ENCODE assay signal across 10 cellular contexts in genomic region chr5:76953551-76954382, GRCh38. TPM values are rescaled to one million over a fixed set of nuclear protein-coding genes. Genes with fewer than 3 reads are reported as not detected.
DNase-seq lines count a peak whose midpoint lies in the region; ATAC-seq, FAIRE-seq and TF ChIP-seq lines count a peak whose summit lies in the region.
"Had no signal": no experiment of that assay in that cellular context is flagged by ENCODE, and none has a peak within 500 bp of the region (broad histone marks: within the 10 kb centered on the region; RNA-seq: fewer than 3 reads in every experiment).

No MANE protein-coding gene starts in this region.

- no peak overlapping the region for H3K9ac ChIP-seq in keratinocyte (ENCODE audit: control insufficient read depth, extremely low read depth, insufficient read depth, low read length)
- H3K9ac ChIP-seq: KMS-11 had no signal

- peak; percentile 39 for ATAC-seq in stimulated activated effector memory CD8-positive, alpha-beta T cell treated with anti-CD3 and anti-CD28 coated beads, Interleukin-12 subunit alpha, Interleukin-12 subunit beta, amount 100 ng/mL, for 72 hours
- ATAC-seq in GM18870 (IDR thresholded peaks at IDR 0.05; ENCODE audit: unreplicated experiment) = no peak
- ATAC-seq in GM21423 (IDR thresholded peaks at IDR 0.05; ENCODE audit: unreplicated experiment) = no peak
- no peak for ATAC-seq in effector memory CD8-positive, alpha-beta T cell (replicated peaks)

- H3K4me1 Mint-ChIP-seq in stimulated activated effector memory CD8-positive, alpha-beta T cell treated with anti-CD3 and anti-CD28 coated beads, Interleukin-12 subunit alpha, Interleukin-12 subunit beta, amount 100 ng/mL, for 72 hours = peaks cover 6% of the 10 kb centered on the region
- H3K4me1 Mint-ChIP-seq in effector memory CD8-positive, alpha-beta T cell (ENCODE audit: low read depth in 2 of 2) = peaks cover 0 to 3% of the 10 kb centered on the region in 2 donors

- H3K9me1 ChIP-seq in keratinocyte (ENCODE audit: control insufficient read depth, extremely low read depth, insufficient read depth, low read length) = no peaks in the 10 kb centered on the region

- no peaks in the 10 kb centered on the region for H3K9me3 ChIP-seq in keratinocyte (ENCODE audit: control insufficient read depth, low read depth, low read length)

- H3K4me1 ChIP-seq in keratinocyte (ENCODE audit: control insufficient read depth, extremely low read depth, insufficient read depth, low read length) = peaks cover 2% of the 10 kb centered on the region

- FAIRE-seq in keratinocyte (lab: Jason Lieb, UNC) = no peak

- peak overlapping the region; percentile 28 for H3K4me3 ChIP-seq in LNCaP clone FGC (ENCODE audit: low read depth, low read length)
- peak overlapping the region; percentile 63 for H3K4me3 ChIP-seq in brain microvascular endothelial cell (ENCODE audit: low read depth, low read length)
- peak overlapping the region in 1 of 3 experiments; percentile 26 for H3K4me3 ChIP-seq in keratinocyte (ENCODE audit: control insufficient read depth in 2 of 3, extremely low read depth in 1 of 3, insufficient read depth in 2 of 3, low read depth in 1 of 3, low read length in 3 of 3)

- H3K79me2 ChIP-seq in keratinocyte (ENCODE audit: control insufficient read depth, insufficient read depth, low read length) = no peaks in the 10 kb centered on the region

- no peak overlapping the region for H3K27ac ChIP-seq in brain microvascular endothelial cell
- H3K27ac ChIP-seq in keratinocyte (ENCODE audit: control insufficient read depth, insufficient read depth, low read length) = no peak overlapping the region
- H3K27ac ChIP-seq: KMS-11 had no signal

- peaks cover 29 to 52% of the 10 kb centered on the region in 2 donors for H3K27me3 Mint-ChIP-seq in effector memory CD8-positive, alpha-beta T cell

- peak overlapping the region; percentile 16 for H3K4me2 ChIP-seq in keratinocyte (ENCODE audit: control insufficient read depth, extremely low read depth, insufficient read depth, low read depth, low read length)
- H3K4me2 ChIP-seq: KMS-11 had no signal

- no peaks in the 10 kb centered on the region for H3K9me3 Mint-ChIP-seq in stimulated activated effector memory CD8-positive, alpha-beta T cell treated with anti-CD3 and anti-CD28 coated beads, Interleukin-12 subunit alpha, Interleukin-12 subunit beta, amount 100 ng/mL, for 72 hours
- no peaks in the 10 kb centered on the region for H3K9me3 Mint-ChIP-seq in effector memory CD8-positive, alpha-beta T cell
- H3K9me3 Mint-ChIP-seq: T-helper 1 cell treated with Interleukin-12 subunit alpha and Interleukin-12 subunit beta and Interleukin-4 antibody, amounts not matched to agents 30 μg/mL and 1 μg/mL, for 36 hours had no signal

- H3K36me3 ChIP-seq in brain microvascular endothelial cell (replicated peaks) (no peaks in the 10 kb centered on the region), keratinocyte (ENCODE audit: control insufficient read depth in 2 of 2, extremely low read depth in 1 of 2, insufficient read depth in 2 of 2, low read length in 2 of 2) (no peaks in the 10 kb centered on the region)

- in situ Hi-C loops in brain microvascular endothelial cell (cut with HindIII; ENCODE audit: low pct_ligation_motif_present, low sequenced_read_pairs) = no loop called here

- H3K4me3 Mint-ChIP-seq in stimulated activated effector memory CD8-positive, alpha-beta T cell treated with anti-CD3 and anti-CD28 coated beads, Interleukin-12 subunit alpha, Interleukin-12 subunit beta, amount 100 ng/mL, for 72 hours = no peak overlapping the region
- H3K4me3 Mint-ChIP-seq in effector memory CD8-positive, alpha-beta T cell = no peak overlapping the region
- H3K4me3 Mint-ChIP-seq: T-helper 1 cell treated with Interleukin-12 subunit alpha and Interleukin-12 subunit beta and Interleukin-4 antibody, amounts not matched to agents 30 μg/mL and 1 μg/mL, for 36 hours had no signal

- H2AFZ ChIP-seq in keratinocyte (ENCODE audit: control insufficient read depth, low read length) = no peak overlapping the region

- TF ChIP-seq CTCF in LNCaP clone FGC (IDR thresholded peaks at IDR 0.05; ENCODE audit: control insufficient read depth, extremely low read depth, insufficient read depth) (no peak), brain microvascular endothelial cell (IDR thresholded peaks at IDR 0.05; ENCODE audit: low read depth, low read length, missing control alignments) (no peak), keratinocyte (optimal IDR thresholded peaks at IDR 0.05 in 1 of 3, IDR thresholded peaks at IDR 0.05 in 1 of 3, conservative IDR thresholded peaks at IDR 0.05 in 1 of 3; ENCODE audit: extremely low read depth in 1 of 3, insufficient read depth in 2 of 3, low read length in 3 of 3) (no peak)

- H4K20me1 ChIP-seq in keratinocyte (ENCODE audit: control insufficient read depth, extremely low read depth, insufficient read depth, low read length) = no peaks in the 10 kb centered on the region

- H3K36me3 Mint-ChIP-seq in stimulated activated effector memory CD8-positive, alpha-beta T cell treated with anti-CD3 and anti-CD28 coated beads, Interleukin-12 subunit alpha, Interleukin-12 subunit beta, amount 100 ng/mL, for 72 hours = no peaks in the 10 kb centered on the region
- H3K36me3 Mint-ChIP-seq in effector memory CD8-positive, alpha-beta T cell (ENCODE audit: insufficient read depth) = no peaks in the 10 kb centered on the region

- H3K27ac Mint-ChIP-seq in stimulated activated effector memory CD8-positive, alpha-beta T cell treated with anti-CD3 and anti-CD28 coated beads, Interleukin-12 subunit alpha, Interleukin-12 subunit beta, amount 100 ng/mL, for 72 hours = no peak overlapping the region
- no peak overlapping the region for H3K27ac Mint-ChIP-seq in effector memory CD8-positive, alpha-beta T cell
- H3K27ac Mint-ChIP-seq: T-helper 1 cell treated with Interleukin-12 subunit alpha and Interleukin-12 subunit beta and Interleukin-4 antibody, amounts not matched to agents 30 μg/mL and 1 μg/mL, for 36 hours had no signal

- H3K27me3 ChIP-seq in brain microvascular endothelial cell (replicated peaks) = no peaks in the 10 kb centered on the region
- H3K27me3 ChIP-seq in keratinocyte (ENCODE audit: control insufficient read depth, extremely low read depth, insufficient read depth, low read length) = peaks cover 40% of the 10 kb centered on the region

- dilution Hi-C loops in keratinocyte (cut with MboI; ENCODE audit: extremely low pct_ligation_motif_present, low sequenced_read_pairs) = no loop called here

- DNase-seq in LNCaP clone FGC (ENCODE audit: low read depth) (no peak), brain microvascular endothelial cell (no peak), keratinocyte (ENCODE audit: low read depth, low spot score) (no peak), AG08395 (ENCODE audit: low spot score) (no peak)
- no peak for DNase-seq in stimulated activated effector memory CD8-positive, alpha-beta T cell treated with anti-CD3 and anti-CD28 coated beads, Interleukin-12 subunit alpha, Interleukin-12 subunit beta, amount 100 ng/mL, for 72 hours (ENCODE audit: low spot score in 2 of 2)
- DNase-seq in effector memory CD8-positive, alpha-beta T cell = no peak

RNA-seq across cellular contexts. Expression of gene CRHBP, which starts 0.9 kb away (rescaled TPM):
- polyA plus RNA-seq in keratinocyte = not detected in 3 replicates
- polyA plus RNA-seq in keratinocyte (2011; ENCODE audit: low read depth) = not detected
- not detected in 2 replicates for polyA plus RNA-seq in keratinocyte (2011; cell fraction: cytosol; rRNA removed)
- not detected in 2 replicates for polyA plus RNA-seq in keratinocyte (2011; cell fraction: nucleus; rRNA removed)
- not detected in 2 replicates for polyA plus RNA-seq in keratinocyte (2012; ENCODE audit: low replicate concordance)
- polyA minus RNA-seq in keratinocyte = not detected in 3 replicates
- not detected for polyA minus RNA-seq in keratinocyte (2011; cell fraction: cytosol; rRNA and poly(A)+ RNA removed)
- not detected in 2 replicates for polyA minus RNA-seq in keratinocyte (2011; cell fraction: nucleus; rRNA and poly(A)+ RNA removed)
